Comparison of ENCODE assay signal across 8 cellular contexts in the genomic region with DNA sequence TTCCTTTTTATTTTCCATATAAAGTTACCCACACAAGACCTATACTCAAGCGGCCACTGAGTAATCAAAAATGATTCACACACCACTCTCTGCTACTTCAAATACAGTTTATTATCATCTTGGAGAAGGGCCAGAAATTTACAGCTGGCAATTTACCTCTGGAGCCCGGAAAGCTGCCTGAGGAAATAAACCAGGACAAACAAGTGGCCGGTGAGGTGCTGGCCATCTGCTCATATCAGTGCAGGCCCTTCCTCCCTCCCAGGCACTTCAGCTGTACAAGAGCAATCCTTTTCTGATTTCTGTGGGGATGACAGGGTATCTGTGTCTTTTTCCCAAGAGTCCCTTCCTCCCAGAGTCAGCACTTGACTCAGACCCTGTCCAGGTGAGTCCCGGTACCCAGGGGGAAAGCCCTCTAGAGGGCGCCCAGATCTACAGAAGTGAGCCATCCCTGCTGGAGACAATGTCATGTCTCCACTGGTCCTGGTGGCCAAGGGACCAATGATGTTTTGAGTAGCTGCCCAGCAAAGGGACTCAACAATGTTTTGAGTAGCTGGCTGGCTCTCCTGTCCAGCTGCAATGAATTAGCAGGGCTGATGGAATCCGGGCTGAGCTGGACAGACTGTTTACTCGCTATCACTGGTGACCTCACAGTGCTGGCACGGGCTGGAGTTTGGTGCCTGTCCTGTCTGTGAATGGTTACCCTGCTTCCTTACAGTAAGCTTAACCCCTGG. TPM values are rescaled to one million over a fixed set of nuclear protein-coding genes. Genes with fewer than 3 reads are reported as not detected.
A peak's percentile ranks its signal among the peaks of the same experiment; 100 is the strongest.
DNase-seq lines count a peak whose midpoint lies in the region; ATAC-seq and TF ChIP-seq lines count a peak whose summit lies in the region.

No MANE protein-coding gene starts in this region.

- CTCF ChIA-PET in HEK293 (lab: Yijun Ruan, JAX) = interaction anchor here (0.6 to 3.6 kb wide), 39 partner anchors 9 to 725 kb away, joined by 3 to 56 read pairs (median 4); a partner anchor contains a TSS
- CTCF ChIA-PET in activated CD8-positive, alpha-beta memory T cell treated with anti-CD3 and anti-CD28 coated beads, Interleukin-2, amount 10 ng/mL, durations not matched to agents 7 days and 5 days (lab: Charles Lee) = interaction anchor here (0.6 to 1.9 kb wide), 13 partner anchors 13 to 89 kb away, joined by 3 to 15 read pairs (median 3); no protein-coding TSS in a partner anchor

- DNase-seq in NCI-H524 treated with DMSO at 0.1 percent for 48 hours (lab: John Stamatoyannopoulos, UW) = peak; percentile 97
- peak; percentile 70 for DNase-seq in activated CD8-positive, alpha-beta memory T cell treated with anti-CD3 and anti-CD28 coated beads, Interleukin-2, amount 10 ng/mL, durations not matched to agents 7 days and 5 days
- DNase-seq in epithelial cell of prostate (ENCODE audit: low read depth, low spot score) = no peak
- no peak for DNase-seq in naive B cell
- DNase-seq in NOMO-1 (lab: John Stamatoyannopoulos, UW; ENCODE audit: unreplicated experiment in 2 of 2) = no peak
- no peak for DNase-seq in GOT3 (lab: John Stamatoyannopoulos, UW)

- POLR2A ChIA-PET in HEK293 (lab: Yijun Ruan, JAX) = interaction anchor here (1.0 to 2.0 kb wide), 2 partner anchors 14 to 24 kb away, joined by 3 to 15 read pairs; a partner anchor contains a TSS

- peaks cover 19% of the 10 kb centered on the region for H3K27me3 Mint-ChIP-seq in activated CD8-positive, alpha-beta memory T cell treated with anti-CD3 and anti-CD28 coated beads, Interleukin-2, amount 10 ng/mL, durations not matched to agents 7 days and 5 days
- H3K27me3 Mint-ChIP-seq in naive B cell = peaks cover 16 to 32% (median 23%) of the 10 kb centered on the region in 3 donors

- no peaks in the 10 kb centered on the region for H3K4me1 ChIP-seq in HEK293 (ENCODE audit: control insufficient read depth, insufficient read depth, low read length)

- H3K4me3 ChIP-seq in HEK293 (ENCODE audit: low read depth, low read length) = no peak overlapping the region

- no peak overlapping the region for H3K4me3 Mint-ChIP-seq in activated CD8-positive, alpha-beta memory T cell treated with anti-CD3 and anti-CD28 coated beads, Interleukin-2, amount 10 ng/mL, durations not matched to agents 7 days and 5 days
- no peak overlapping the region for H3K4me3 Mint-ChIP-seq in naive B cell

- H3K27ac Mint-ChIP-seq in activated CD8-positive, alpha-beta memory T cell treated with anti-CD3 and anti-CD28 coated beads, Interleukin-2, amount 10 ng/mL, durations not matched to agents 7 days and 5 days = no peak overlapping the region
- no peak overlapping the region for H3K27ac Mint-ChIP-seq in naive B cell

- H3K27ac ChIP-seq in C4-2B = no peak overlapping the region
- H3K27ac ChIP-seq in HEK293 (ENCODE audit: extremely low read depth, low read depth, low read length) = no peak overlapping the region
- peak overlapping the region; percentile 25 for H3K27ac ChIP-seq in epithelial cell of prostate

- no peaks in the 10 kb centered on the region for H3K9me3 Mint-ChIP-seq in activated CD8-positive, alpha-beta memory T cell treated with anti-CD3 and anti-CD28 coated beads, Interleukin-2, amount 10 ng/mL, durations not matched to agents 7 days and 5 days (ENCODE audit: low read depth)
- no peaks in the 10 kb centered on the region for H3K9me3 Mint-ChIP-seq in naive B cell

- peak; percentile 80 for ATAC-seq in activated CD8-positive, alpha-beta memory T cell treated with anti-CD3 and anti-CD28 coated beads, Interleukin-2, amount 10 ng/mL, durations not matched to agents 7 days and 5 days
- peak; percentile 49 to 70 for ATAC-seq in naive B cell (ENCODE audit: low read depth in 2 of 2)

- peaks cover 15 to 42% of the 10 kb centered on the region in 2 experiments; a peak in 2 of 3 replicates for H3K36me3 ChIP-seq in HEK293 (ENCODE audit: control insufficient read depth in 2 of 2, insufficient read depth in 1 of 2, low read length in 2 of 2)

- TF ChIP-seq CTCF in C4-2B (conservative IDR thresholded peaks at IDR 0.05) = peak; percentile 79
- TF ChIP-seq CTCF in HEK293 (tag by site-specific recombination; IDR thresholded peaks at IDR 0.05) = peak; percentile 61

- H3K9me3 ChIP-seq in HEK293 (ENCODE audit: control insufficient read depth, insufficient read depth, low read depth, low read length) = no peaks in the 10 kb centered on the region

- H3K36me3 Mint-ChIP-seq in activated CD8-positive, alpha-beta memory T cell treated with anti-CD3 and anti-CD28 coated beads, Interleukin-2, amount 10 ng/mL, durations not matched to agents 7 days and 5 days = no peaks in the 10 kb centered on the region
- H3K36me3 Mint-ChIP-seq in naive B cell = no peaks in the 10 kb centered on the region

- H3K4me1 Mint-ChIP-seq in activated CD8-positive, alpha-beta memory T cell treated with anti-CD3 and anti-CD28 coated beads, Interleukin-2, amount 10 ng/mL, durations not matched to agents 7 days and 5 days = no peaks in the 10 kb centered on the region
- no peaks in the 10 kb centered on the region for H3K4me1 Mint-ChIP-seq in naive B cell

TF ChIP-seq in HEK293, 187 proteins besides CTCF, POLR2A, EP300 and RAD21 (continues in another document):
- no peak for TF ChIP-seq ZNF623 (tag by site-specific recombination; IDR thresholded peaks at IDR 0.05)
- TF ChIP-seq, protein P1, sequence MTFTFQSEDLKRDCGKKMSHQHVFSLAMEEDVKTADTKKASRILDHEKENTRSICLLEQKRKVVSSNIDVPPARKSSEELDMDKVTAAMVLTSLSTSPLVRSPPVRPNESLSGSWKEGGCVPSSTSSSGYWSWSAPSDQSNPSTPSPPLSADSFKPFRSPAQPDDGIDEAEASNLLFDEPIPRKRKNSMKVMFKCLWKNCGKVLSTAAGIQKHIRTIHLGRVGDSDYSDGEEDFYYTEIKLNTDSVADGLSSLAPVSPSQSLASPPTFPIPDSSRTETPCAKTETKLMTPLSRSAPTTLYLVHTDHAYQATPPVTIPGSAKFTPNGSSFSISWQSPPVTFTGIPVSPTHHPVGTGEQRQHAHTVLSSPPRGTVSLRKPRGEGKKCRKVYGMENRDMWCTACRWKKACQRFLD (tag by site-specific recombination; IDR thresholded peaks at IDR 0.05) = no peak
- TF ChIP-seq GLIS1 (tag by site-specific recombination; IDR thresholded peaks at IDR 0.05) = peak; percentile 46; the same call in 1 of the 2 replicates
- peak; percentile 67 for TF ChIP-seq ZNF654 (tag by site-specific recombination; IDR thresholded peaks at IDR 0.05; ENCODE audit: low read depth)
- no peak for TF ChIP-seq TRIM28 (IDR thresholded peaks at IDR 0.05; ENCODE audit: borderline replicate concordance, low read length)
- TF ChIP-seq IKZF3 (tag by site-specific recombination; IDR thresholded peaks at IDR 0.05) = peak; percentile 46; the same call in 1 of the 2 replicates
- TF ChIP-seq ZFP37 (tag by site-specific recombination; IDR thresholded peaks at IDR 0.05) = 0 out of 2 replicates have a peak, but pooled peaks have one; percentile 42
- TF ChIP-seq ZNF558 (tag by site-specific recombination; IDR thresholded peaks at IDR 0.05) = 0 out of 2 replicates have a peak, but pooled peaks have one; percentile 24
- TF ChIP-seq ZNF600 (tag by site-specific recombination; IDR thresholded peaks at IDR 0.05) = 0 out of 2 replicates have a peak, but pooled peaks have one; percentile 45
- TF ChIP-seq, protein P2, sequence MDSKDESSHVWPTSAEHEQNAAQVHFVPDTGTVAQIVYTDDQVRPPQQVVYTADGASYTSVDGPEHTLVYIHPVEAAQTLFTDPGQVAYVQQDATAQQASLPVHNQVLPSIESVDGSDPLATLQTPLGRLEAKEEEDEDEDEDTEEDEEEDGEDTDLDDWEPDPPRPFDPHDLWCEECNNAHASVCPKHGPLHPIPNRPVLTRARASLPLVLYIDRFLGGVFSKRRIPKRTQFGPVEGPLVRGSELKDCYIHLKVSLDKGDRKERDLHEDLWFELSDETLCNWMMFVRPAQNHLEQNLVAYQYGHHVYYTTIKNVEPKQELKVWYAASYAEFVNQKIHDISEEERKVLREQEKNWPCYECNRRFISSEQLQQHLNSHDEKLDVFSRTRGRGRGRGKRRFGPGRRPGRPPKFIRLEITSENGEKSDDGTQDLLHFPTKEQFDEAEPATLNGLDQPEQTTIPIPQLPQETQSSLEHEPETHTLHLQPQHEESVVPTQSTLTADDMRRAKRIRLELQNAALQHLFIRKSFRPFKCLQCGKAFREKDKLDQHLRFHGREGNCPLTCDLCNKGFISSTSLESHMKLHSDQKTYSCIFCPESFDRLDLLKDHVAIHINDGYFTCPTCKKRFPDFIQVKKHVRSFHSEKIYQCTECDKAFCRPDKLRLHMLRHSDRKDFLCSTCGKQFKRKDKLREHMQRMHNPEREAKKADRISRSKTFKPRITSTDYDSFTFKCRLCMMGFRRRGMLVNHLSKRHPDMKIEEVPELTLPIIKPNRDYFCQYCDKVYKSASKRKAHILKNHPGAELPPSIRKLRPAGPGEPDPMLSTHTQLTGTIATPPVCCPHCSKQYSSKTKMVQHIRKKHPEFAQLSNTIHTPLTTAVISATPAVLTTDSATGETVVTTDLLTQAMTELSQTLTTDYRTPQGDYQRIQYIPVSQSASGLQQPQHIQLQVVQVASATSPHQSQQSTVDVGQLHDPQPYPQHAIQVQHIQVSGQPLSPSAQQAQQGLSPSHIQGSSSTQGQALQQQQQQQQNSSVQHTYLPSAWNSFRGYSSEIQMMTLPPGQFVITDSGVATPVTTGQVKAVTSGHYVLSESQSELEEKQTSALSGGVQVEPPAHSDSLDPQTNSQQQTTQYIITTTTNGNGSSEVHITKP (tag by site-specific recombination; IDR thresholded peaks at IDR 0.05) = 0 out of 2 replicates have a peak, but pooled peaks have one; percentile 19
- no peak for TF ChIP-seq ZNF274 (IDR thresholded peaks at IDR 0.05; ENCODE audit: low read length)
- TF ChIP-seq ZNF274 (tag by site-specific recombination; IDR thresholded peaks at IDR 0.05; ENCODE audit: borderline replicate concordance) = no peak
- TF ChIP-seq ZNF433 (tag by site-specific recombination; IDR thresholded peaks at IDR 0.05; ENCODE audit: low read depth) = no peak
- no peak for TF ChIP-seq HOXD13 (CRISPR knock-in tag; IDR thresholded peaks at IDR 0.05; ENCODE audit: borderline replicate concordance)
- 0 out of 2 replicates have a peak, but pooled peaks have one; percentile 13 for TF ChIP-seq SP7 (tag by site-specific recombination; IDR thresholded peaks at IDR 0.05)
- peak; percentile 59 for TF ChIP-seq SCRT2 (tag by site-specific recombination; IDR thresholded peaks at IDR 0.05)
- peak; percentile 35; the same call in 1 of the 2 replicates for TF ChIP-seq ZBTB17 (tag by site-specific recombination; IDR thresholded peaks at IDR 0.05)
- 0 out of 2 replicates have a peak, but pooled peaks have one; percentile 7 for TF ChIP-seq ZBTB8A (tag by site-specific recombination; IDR thresholded peaks at IDR 0.05)

RNA-seq across cellular contexts. Expression of a gene that starts 23.6 kb away (rescaled TPM):
- total RNA-seq in activated CD8-positive, alpha-beta memory T cell treated with anti-CD3 and anti-CD28 coated beads, Interleukin-2, amount 10 ng/mL, durations not matched to agents 7 days and 5 days = 1 to 10 TPM; 2.9 to 3.1 TPM
- under 1 TPM in 2 of 6 donors, not detected in 4; 0.12 to 0.28 TPM for polyA plus RNA-seq in naive B cell (ENCODE audit: low read depth in 6 of 6)

RNA-seq across cellular contexts. Expression of a gene that starts 57.4 kb away (rescaled TPM):
- total RNA-seq in activated CD8-positive, alpha-beta memory T cell treated with anti-CD3 and anti-CD28 coated beads, Interleukin-2, amount 10 ng/mL, durations not matched to agents 7 days and 5 days = not detected
- not detected for polyA plus RNA-seq in naive B cell (ENCODE audit: low read depth in 6 of 6)

Comparison
In these comparisons a context has a peak if more than half of its experiments do, and no peak if none do; other contexts are left out.
1. DNase-seq: peak in NCI-H524 treated with DMSO at 0.1 percent for 48 hours (single experiment) and activated CD8-positive, alpha-beta memory T cell treated with anti-CD3 and anti-CD28 coated beads, Interleukin-2, amount 10 ng/mL, durations not matched to agents 7 days and 5 days (single experiment); none in epithelial cell of prostate (single experiment), naive B cell (single experiment), NOMO-1 (0 of 2) and GOT3 (single experiment).